Comparison of ENCODE assay signal across 11 cellular contexts in genomic region chr6:33746651-33747100, GRCh38. TPM values are rescaled to one million over a fixed set of nuclear protein-coding genes. Genes with fewer than 3 reads are reported as not detected.
DNase-seq lines count a peak whose midpoint lies in the region; ATAC-seq and TF ChIP-seq lines count a peak whose summit lies in the region.
"Had no signal": no experiment of that assay in that cellular context is flagged by ENCODE, and none has a peak within 500 bp of the region (broad histone marks: within the 10 kb centered on the region; RNA-seq: fewer than 3 reads in every experiment).

Gene IP6K3 (minus strand): TSS chr6:33746905. CDS start chr6:33735476, 11,429 bp downstream.

- H3K4me3 ChIP-seq in breast epithelium (no peak within 1 kb of the TSS), osteoblast (ENCODE audit: insufficient read depth, low read length) (no peak within 1 kb of the TSS), adrenal gland (no peak within 1 kb of the TSS)
- H3K4me3 ChIP-seq: GM12878, pancreas had no signal

- peak within 1 kb of the TSS; percentile 50 for H3K4me3 Mint-ChIP-seq in MCF 10A (ENCODE audit: unreplicated experiment)

- CTCF ChIA-PET in MCF 10A (lab: Yijun Ruan, JAX) = interaction anchor here (0.6 to 12.4 kb wide), 6 partner anchors 9 to 447 kb away, joined by 3 to 228 read pairs (median 4); partner anchors contain the start of gene UQCC2

- peak within 1 kb of the TSS; percentile 85 for H3K27ac Mint-ChIP-seq in MCF 10A (ENCODE audit: low read depth, unreplicated experiment)

- H3K79me2 ChIP-seq in osteoblast (ENCODE audit: insufficient read depth, low read length) = no peaks in the 10 kb centered on the region

- DNase-seq in MCF 10A (ENCODE audit: unreplicated experiment) = peak; percentile 22
- DNase-seq in breast epithelium (ENCODE audit: low spot score in 2 of 2) = no peak
- DNase-seq in cardiac septum (ENCODE audit: low spot score) = peak; percentile 92
- DNase-seq in osteoblast (ENCODE audit: insufficient read length, low spot score, missing footprints) = peak; percentile 65
- DNase-seq in NOMO-1 (lab: John Stamatoyannopoulos, UW; ENCODE audit: unreplicated experiment in 2 of 2) = no peak
- no peak for DNase-seq in effector CD8-positive, alpha-beta T cell (lab: John Stamatoyannopoulos, UW)
- no peak for DNase-seq in adrenal gland
- DNase-seq: RPMI8226 had no signal

- H3K9me3 Mint-ChIP-seq in MCF 10A (ENCODE audit: unreplicated experiment) = no peaks in the 10 kb centered on the region

- BruUV-seq in MCF 10A (replicated peaks; lab: Mats Ljungman, UMichigan) = no TSS peak

- ATAC-seq in GM21367 (IDR thresholded peaks at IDR 0.05; ENCODE audit: unreplicated experiment) = no peak
- ATAC-seq: GM12878 had no signal

- H3K9me3 ChIP-seq in breast epithelium (no peaks in the 10 kb centered on the region), osteoblast (ENCODE audit: low read depth, low read length) (no peaks in the 10 kb centered on the region), adrenal gland (replicated peaks in 1 of 3) (no peaks in the 10 kb centered on the region)
- H3K9me3 ChIP-seq: pancreas had no signal

- no peak within 1 kb of the TSS for H2AFZ ChIP-seq in osteoblast (ENCODE audit: low read length)

- TF ChIP-seq CTCF in MCF 10A (IDR thresholded peaks at IDR 0.05; ENCODE audit: unreplicated experiment) (no peak), breast epithelium (IDR thresholded peaks at IDR 0.05) (no peak), osteoblast (IDR thresholded peaks at IDR 0.05; ENCODE audit: extremely low read depth, low read depth, low read length) (no peak), adrenal gland (IDR thresholded peaks at IDR 0.05) (no peak)

- H3K4me1 ChIP-seq in breast epithelium (peaks cover 5 to 7% of the 10 kb centered on the region in 2 donors), osteoblast (ENCODE audit: insufficient read depth, low read length) (peaks cover 22% of the 10 kb centered on the region), adrenal gland (replicated peaks in 1 of 2) (peaks cover 0 to 4% of the 10 kb centered on the region in 2 donors)

- POLR2A ChIA-PET in MCF 10A (lab: Yijun Ruan, JAX) = interaction anchor here (0.9 to 3.9 kb wide), 6 partner anchors 12 to 126 kb away, joined by 3 to 29 read pairs (median 6); partner anchors contain the start of genes ITPR3 and UQCC2

- H4K20me1 ChIP-seq in osteoblast (ENCODE audit: insufficient read depth, low read length) = no peaks in the 10 kb centered on the region

- peaks cover 7% of the 10 kb centered on the region for H3K36me3 Mint-ChIP-seq in MCF 10A (ENCODE audit: insufficient read depth, unreplicated experiment)

- H3K27me3 Mint-ChIP-seq in MCF 10A (ENCODE audit: insufficient read depth, unreplicated experiment) = no peaks in the 10 kb centered on the region

- TF ChIP-seq POLR2A in breast epithelium (IDR thresholded peaks at IDR 0.05) (no peak), adrenal gland (IDR thresholded peaks at IDR 0.05) (peak in 1 of 2 donors; percentile 27)

- intact Hi-C loops in MCF 10A (cut with micrococcal nuclease) = no loop called here
- intact Hi-C loops in breast epithelium (cut with DNase I; ENCODE audit: low total_unique reads) = no loop called here
- intact Hi-C loops in cardiac septum (cut with DNase I) = no loop called here
- intact Hi-C loops in adrenal gland (cut with DNase I) = no loop called here

- WGBS in adrenal gland, 4 donors = 20 to 64% (median 57%) methylated on average over 1 to 10 of the region's 10 CpGs

- peak within 1 kb of the TSS; percentile 15 for H3K4me2 ChIP-seq in osteoblast (ENCODE audit: insufficient read depth, low read length)

- H3K36me3 ChIP-seq in breast epithelium = no peaks in the 10 kb centered on the region
- H3K36me3 ChIP-seq in osteoblast (ENCODE audit: insufficient read depth, low read length) = no peaks in the 10 kb centered on the region
- no peaks in the 10 kb centered on the region for H3K36me3 ChIP-seq in adrenal gland (replicated peaks in 1 of 2)
- H3K36me3 ChIP-seq: pancreas had no signal

- H3K27me3 ChIP-seq in breast epithelium = no peaks in the 10 kb centered on the region
- peaks cover 6% of the 10 kb centered on the region for H3K27me3 ChIP-seq in osteoblast (ENCODE audit: insufficient read depth, low read length)
- peaks cover 20% of the 10 kb centered on the region for H3K27me3 ChIP-seq in adrenal gland
- H3K27me3 ChIP-seq: pancreas had no signal

- peaks cover 70% of the 10 kb centered on the region for H3K4me1 Mint-ChIP-seq in MCF 10A (ENCODE audit: insufficient read depth, unreplicated experiment)

- H3K27ac ChIP-seq in breast epithelium (peak within 1 kb of the TSS in 1 of 2 donors; percentile 35), osteoblast (ENCODE audit: low read depth, low read length) (no peak within 1 kb of the TSS), adrenal gland (peak within 1 kb of the TSS in 2 of 5 donors; percentile 61 to 72)
- H3K27ac ChIP-seq: pancreas had no signal

RNA-seq across cellular contexts. Expression of gene IP6K3, which starts in this region (rescaled TPM):
- total RNA-seq in MCF 10A (2022) (0.25 and 1.7 TPM in 2 replicates), breast epithelium (1 to 10 TPM in 1 of 3 donors, under 1 TPM in 2; 0.15 to 4.2 (median 0.66) TPM), cardiac septum (16.6 TPM), osteoblast (under 0.01 and 0.29 TPM in 2 replicates), adrenal gland (1 to 10 TPM in 3 of 8 donors, under 1 TPM in 2, not detected in 3; 0.22 to 1.6 (median 1.1) TPM)
- polyA plus RNA-seq in adrenal gland = under 1 TPM; 0.32 to 0.71 (median 0.44) TPM
- total RNA-seq: GM12878 had no signal

Comparison
In these comparisons a context has a peak if more than half of its experiments do, and no peak if none do; other contexts are left out.
1. DNase-seq: peak in MCF 10A (single experiment) and cardiac septum (single experiment); none in breast epithelium (0 of 2), NOMO-1 (0 of 2), effector CD8-positive, alpha-beta T cell (single experiment) and adrenal gland (0 of 7).
2. Peak in DNase-seq and H3K4me2 ChIP-seq in osteoblast; RNA of the gene not detected or under 1 TPM.